Comparison of ENCODE assay signal across 9 cellular contexts in the genomic region with DNA sequence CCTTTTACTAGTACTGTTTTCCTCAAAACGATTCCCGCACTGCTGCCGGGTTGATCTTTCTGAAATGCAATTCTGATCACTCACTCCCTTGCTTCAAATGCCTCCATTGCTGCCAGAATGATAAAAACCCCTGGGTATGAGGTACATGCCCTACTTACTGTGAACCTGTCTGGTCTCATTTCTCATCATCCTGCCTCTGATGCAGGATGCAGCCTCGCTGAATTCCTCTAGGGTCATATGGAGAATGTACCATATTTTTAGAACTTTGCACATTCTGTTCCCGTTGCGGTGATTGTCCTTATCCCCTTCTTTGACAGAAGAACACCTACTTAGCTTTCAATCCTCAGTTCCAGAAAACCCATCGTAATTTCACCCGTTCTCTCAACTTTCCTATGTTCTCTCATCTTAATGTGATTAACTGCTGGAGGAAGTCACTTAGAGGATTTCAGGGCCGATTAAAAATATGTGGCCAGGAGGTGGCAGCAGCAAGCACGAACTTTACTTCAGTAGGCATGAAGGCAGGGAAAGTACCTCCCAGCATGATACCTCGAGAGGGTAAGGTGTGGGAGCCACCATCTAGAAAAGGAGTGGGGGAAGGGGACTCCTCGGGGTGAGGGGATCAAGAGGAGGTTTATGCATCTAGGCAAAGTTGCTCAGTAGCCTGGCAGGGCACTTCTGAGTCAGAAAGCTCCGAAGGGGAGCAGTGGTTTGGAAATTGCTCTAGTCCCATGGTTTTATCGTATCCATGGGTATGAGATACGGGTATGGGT.
DNase-seq lines count a peak whose midpoint lies in the region; ATAC-seq, FAIRE-seq and TF ChIP-seq lines count a peak whose summit lies in the region.
"Had no signal": no experiment of that assay in that cellular context is flagged by ENCODE, and none has a peak within 500 bp of the region (broad histone marks: within the 10 kb centered on the region; RNA-seq: fewer than 3 reads in every experiment).

No MANE protein-coding gene starts in this region.

- intact Hi-C loops in Calu3 (cut with micrococcal nuclease; ENCODE audit: unreplicated experiment) (loop anchor here (1.0 to 2.0 kb wide), 4 partner anchors 177 to 1647 kb away; no protein-coding TSS in a partner anchor), pancreas (cut with DNase I) (no loop called here)

- no peaks in the 10 kb centered on the region for H3K36me3 ChIP-seq in pancreas

- H3K27ac Mint-ChIP-seq in Calu3 (ENCODE audit: unreplicated experiment): peak overlapping the region; percentile 12
- H3K27ac Mint-ChIP-seq: T-helper 1 cell treated with Interleukin-12 subunit alpha and Interleukin-12 subunit beta and Interleukin-4 antibody, amounts not matched to agents 30 μg/mL and 1 μg/mL, for 36 hours had no signal

- no peaks in the 10 kb centered on the region for H3K4me1 ChIP-seq in pancreas

- H3K27me3 Mint-ChIP-seq in Calu3 (ENCODE audit: unreplicated experiment): no peaks in the 10 kb centered on the region

- no peak overlapping the region for H3K27ac ChIP-seq in pancreas

- ATAC-seq in GM18909 (IDR thresholded peaks at IDR 0.05; ENCODE audit: poor library complexity, unreplicated experiment) (peak; percentile 66), pancreas (peak; percentile 78 to 94 (median 94)), HG03280 (IDR thresholded peaks at IDR 0.05; ENCODE audit: unreplicated experiment) (no peak)

- H3K4me1 Mint-ChIP-seq in Calu3 (ENCODE audit: low read depth, unreplicated experiment): peaks cover 10% of the 10 kb centered on the region

- CTCF ChIA-PET in Calu3 (lab: Charles Lee): interaction anchor here (0.6 kb wide), 1 partner anchor 1615 kb away, joined by 3 read pairs; no protein-coding TSS in a partner anchor

- no TSS peak for BruUV-seq in Calu3 (replicated peaks; lab: Mats Ljungman, UMichigan)

- peak; percentile 77 for DNase-seq in Calu3
- DNase-seq in Kasumi-1 (lab: John Stamatoyannopoulos, UW): peak; percentile 72 to 75
- peak; percentile 41 for DNase-seq in UCSD-AML1 (lab: John Stamatoyannopoulos, UW; ENCODE audit: unreplicated experiment)
- peak; percentile 52 for DNase-seq in fibroblast of the aortic adventitia (ENCODE audit: low read depth)
- DNase-seq in pancreas: peak in 5 of 6 donors; percentile 40 to 77 (median 53)
- DNase-seq in NCI-H187 treated with DMSO at 0.1 percent for 48 hours (lab: John Stamatoyannopoulos, UW): no peak

- no peak for FAIRE-seq in pancreas (lab: Jason Lieb, UNC)

- no peaks in the 10 kb centered on the region for H3K9me3 ChIP-seq in pancreas

- 46 to 50% methylated on average over 15 of the region's 15 CpGs for WGBS in pancreas, 2 donors

- no peaks in the 10 kb centered on the region for H3K27me3 ChIP-seq in pancreas

- H3K36me3 Mint-ChIP-seq in Calu3 (ENCODE audit: insufficient read depth, unreplicated experiment): no peaks in the 10 kb centered on the region

- H3K9me3 Mint-ChIP-seq in Calu3 (ENCODE audit: low read depth, unreplicated experiment): no peaks in the 10 kb centered on the region
- H3K9me3 Mint-ChIP-seq: T-helper 1 cell treated with Interleukin-12 subunit alpha and Interleukin-12 subunit beta and Interleukin-4 antibody, amounts not matched to agents 30 μg/mL and 1 μg/mL, for 36 hours had no signal

- peak; percentile 46 for TF ChIP-seq CTCF in Calu3 (IDR thresholded peaks at IDR 0.05; ENCODE audit: unreplicated experiment)
- peak; percentile 30 for TF ChIP-seq CTCF in fibroblast of the aortic adventitia (IDR thresholded peaks at IDR 0.05; ENCODE audit: insufficient read depth, low read length)
- peak in 3 of 4 donors; percentile 27 to 48 (median 31) for TF ChIP-seq CTCF in pancreas (IDR thresholded peaks at IDR 0.05)

- H3K4me3 Mint-ChIP-seq in Calu3 (ENCODE audit: low read depth, unreplicated experiment): no peak overlapping the region
- H3K4me3 Mint-ChIP-seq: T-helper 1 cell treated with Interleukin-12 subunit alpha and Interleukin-12 subunit beta and Interleukin-4 antibody, amounts not matched to agents 30 μg/mL and 1 μg/mL, for 36 hours had no signal

- H3K4me3 ChIP-seq in fibroblast of the aortic adventitia (ENCODE audit: low read depth, low read length): no peak overlapping the region
- no peak overlapping the region for H3K4me3 ChIP-seq in pancreas
